1 cellular context compared by ENCODE assay signal in the genomic region with DNA sequence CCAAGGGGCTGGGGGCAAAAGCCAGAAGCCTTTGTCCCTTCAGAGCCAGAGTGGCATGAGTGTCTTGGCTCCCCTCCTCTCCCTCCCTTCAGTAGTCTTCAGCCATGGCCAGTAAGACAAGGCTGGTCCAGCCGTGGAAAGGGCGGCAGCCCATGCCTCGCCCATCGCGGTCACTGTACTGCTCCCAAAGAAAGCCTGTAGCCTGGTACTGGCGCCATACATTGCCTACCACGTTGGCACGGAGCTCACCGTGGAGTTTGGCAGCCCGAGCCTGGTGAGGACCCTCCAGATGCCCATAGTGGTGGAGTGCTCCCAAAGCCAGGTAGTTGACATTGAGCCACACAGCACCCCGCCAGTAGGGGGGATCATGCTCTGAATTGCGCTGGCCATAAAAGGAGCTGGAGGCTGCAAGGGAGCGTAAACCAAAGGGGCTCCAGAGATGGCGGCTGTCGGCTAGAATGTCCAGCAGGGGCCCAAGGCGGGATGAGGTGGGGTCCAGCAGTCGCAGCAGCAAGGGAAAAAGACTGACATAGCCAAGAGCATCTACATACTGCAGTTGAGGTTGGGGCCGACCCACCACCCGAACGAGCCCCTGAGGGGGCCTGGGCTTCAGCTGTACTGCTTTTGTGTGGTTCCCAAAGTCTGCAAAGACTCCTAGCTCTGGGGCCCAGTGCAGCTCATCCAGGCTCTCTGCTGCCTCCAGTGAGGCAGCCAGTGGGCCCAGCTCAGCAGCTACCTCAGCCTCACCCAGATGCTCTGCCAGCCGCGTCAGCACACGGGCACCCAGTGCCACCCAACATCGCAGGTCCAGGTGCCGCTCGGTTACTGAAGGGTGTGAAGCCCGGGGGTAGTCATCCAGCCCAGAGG.
TF ChIP-seq lines count a peak whose summit lies in the region.

No MANE protein-coding gene starts in this region.

TF ChIP-seq in GM23338, 12 proteins besides CTCF, POLR2A, EP300 and RAD21 (continued from another document):
- TF ChIP-seq, protein P1, sequence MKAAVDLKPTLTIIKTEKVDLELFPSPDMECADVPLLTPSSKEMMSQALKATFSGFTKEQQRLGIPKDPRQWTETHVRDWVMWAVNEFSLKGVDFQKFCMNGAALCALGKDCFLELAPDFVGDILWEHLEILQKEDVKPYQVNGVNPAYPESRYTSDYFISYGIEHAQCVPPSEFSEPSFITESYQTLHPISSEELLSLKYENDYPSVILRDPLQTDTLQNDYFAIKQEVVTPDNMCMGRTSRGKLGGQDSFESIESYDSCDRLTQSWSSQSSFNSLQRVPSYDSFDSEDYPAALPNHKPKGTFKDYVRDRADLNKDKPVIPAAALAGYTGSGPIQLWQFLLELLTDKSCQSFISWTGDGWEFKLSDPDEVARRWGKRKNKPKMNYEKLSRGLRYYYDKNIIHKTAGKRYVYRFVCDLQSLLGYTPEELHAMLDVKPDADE (IDR thresholded peaks at IDR 0.05), result no peak
